39 cellular contexts compared by ENCODE assay signal in the genomic region with DNA sequence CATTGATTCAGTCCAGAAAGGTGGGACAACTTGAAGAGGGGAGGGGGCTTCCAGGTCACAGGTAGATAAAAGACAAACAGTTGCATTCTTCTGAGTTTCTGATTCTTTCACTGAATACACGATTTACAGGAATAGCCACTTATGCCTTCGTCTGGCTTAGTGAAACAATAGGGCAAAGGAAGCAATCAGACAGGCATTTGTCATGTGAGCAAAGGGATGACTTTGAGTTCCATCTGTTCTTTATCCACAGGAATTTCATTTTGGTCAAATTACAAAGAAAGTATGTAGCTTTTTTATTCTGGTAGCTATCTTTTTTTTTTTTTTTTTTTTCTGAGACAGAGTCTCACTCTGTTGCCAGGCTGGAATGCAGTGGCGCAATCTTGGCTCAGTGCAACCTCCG.
DNase-seq lines count a peak whose midpoint lies in the region; ATAC-seq and TF ChIP-seq lines count a peak whose summit lies in the region.
"Had no signal": no experiment of that assay in that cellular context is flagged by ENCODE, and none has a peak within 500 bp of the region (broad histone marks: within the 10 kb centered on the region; RNA-seq: fewer than 3 reads in every experiment).

No MANE protein-coding gene starts in this region.

- H3K27ac ChIP-seq in GM23338 (ENCODE audit: low read depth) (peak overlapping the region; percentile 33; the same call in 1 of the 2 replicates), endodermal cell (ENCODE audit: low read depth, low read length) (no peak overlapping the region)
- H3K27ac ChIP-seq: cardiac muscle cell, colonic mucosa, foreskin keratinocyte, heart right ventricle, Peyer's patch, suprapubic skin, upper lobe of left lung, VCaP had no signal

- no peak overlapping the region for H2AFZ ChIP-seq in GM23338

- H3K9me3 Mint-ChIP-seq in GM23338 (no peaks in the 10 kb centered on the region), endodermal cell (no peaks in the 10 kb centered on the region)
- H3K9me3 Mint-ChIP-seq: CD4-positive, alpha-beta T cell; effector memory CD8-positive, alpha-beta T cell; nephron progenitor cell had no signal

- H3K27ac Mint-ChIP-seq in GM23338 (peak overlapping the region; percentile 41; the same call in 1 of the 2 replicates), endodermal cell (peak overlapping the region; percentile 93)
- H3K27ac Mint-ChIP-seq: activated naive CD8-positive, alpha-beta T cell; CD4-positive, alpha-beta T cell; effector memory CD8-positive, alpha-beta T cell; nephron progenitor cell had no signal

- POLR2A ChIA-PET in HEK293T (lab: Yijun Ruan, JAX) = no interaction called here

- H3K9me3 ChIP-seq in endodermal cell (ENCODE audit: control insufficient read depth, low read length) = no peaks in the 10 kb centered on the region
- H3K9me3 ChIP-seq: colonic mucosa, heart right ventricle, Peyer's patch, suprapubic skin, upper lobe of left lung had no signal

- H3K4me3 Mint-ChIP-seq in GM23338 (no peak overlapping the region), endodermal cell (no peak overlapping the region)
- H3K4me3 Mint-ChIP-seq: activated naive CD8-positive, alpha-beta T cell; CD4-positive, alpha-beta T cell; effector memory CD8-positive, alpha-beta T cell; nephron progenitor cell had no signal

- CTCF ChIA-PET in HEK293T (lab: Yijun Ruan, JAX) = no interaction called here

- peaks cover 24% of the 10 kb centered on the region for H3K9me2 ChIP-seq in GM23338 (ENCODE audit: insufficient read depth)

- H4K20me1 ChIP-seq in GM23338 (replicated peaks; ENCODE audit: insufficient read depth) = no peaks in the 10 kb centered on the region

- H3K36me3 ChIP-seq in GM23338 (ENCODE audit: insufficient read depth) (no peaks in the 10 kb centered on the region), endodermal cell (ENCODE audit: control insufficient read depth, insufficient read depth, low read length) (no peaks in the 10 kb centered on the region)
- H3K36me3 ChIP-seq: cardiac muscle cell, colonic mucosa, heart right ventricle, Peyer's patch, suprapubic skin, upper lobe of left lung had no signal

- 87 to 88% methylated on average over 3 to 4 of the region's 4 CpGs for WGBS in endodermal cell (ENCODE audit: insufficient coverage in 1 of 2, insufficient read length in 1 of 2), 2 experiments

- H3K4me1 Mint-ChIP-seq in GM23338 = peaks cover 27% of the 10 kb centered on the region
- H3K4me1 Mint-ChIP-seq in endodermal cell = peaks cover 41% of the 10 kb centered on the region
- H3K4me1 Mint-ChIP-seq: nephron progenitor cell had no signal

- no peaks in the 10 kb centered on the region for H3K27me3 Mint-ChIP-seq in GM23338 (ENCODE audit: insufficient read depth, low read depth, poor library complexity)
- peaks cover 2% of the 10 kb centered on the region for H3K27me3 Mint-ChIP-seq in endodermal cell (ENCODE audit: insufficient read depth)
- H3K27me3 Mint-ChIP-seq: activated naive CD8-positive, alpha-beta T cell; CD4-positive, alpha-beta T cell had no signal

- peaks cover 4% of the 10 kb centered on the region; the same call in 1 of the 2 replicates for H3K4me1 ChIP-seq in GM23338 (ENCODE audit: insufficient read depth)
- H3K4me1 ChIP-seq in endodermal cell (ENCODE audit: control insufficient read depth, insufficient read depth, low read length) = peaks cover 13% of the 10 kb centered on the region
- H3K4me1 ChIP-seq: colonic mucosa, foreskin keratinocyte, upper lobe of left lung had no signal

- DNase-seq in AG08395 (ENCODE audit: low spot score) = peak; percentile 62
- DNase-seq in GM23338 (ENCODE audit: low spot score) = peak; percentile 59
- no peak for DNase-seq in endodermal cell
- peak; percentile 8 for DNase-seq in kidney tubule cell (ENCODE audit: low spot score)
- no peak for DNase-seq in stimulated activated CD4-positive, alpha-beta T cell treated with anti-CD3 and anti-CD28 coated beads, Interleukin-4, amount 100 ng/mL, for 4 hours
- DNase-seq in HEK293T (ENCODE audit: extremely low spot score) = no peak
- DNase-seq: 8988T; activated CD4-positive, alpha-beta T cell treated with anti-CD3 and anti-CD28 coated beads for 48 hours; activated effector memory CD4-positive, alpha-beta T cell treated with anti-CD3 and anti-CD28 coated beads, Interleukin-2, amount 50 U/mL, for 16 hours; activated T-cell treated with anti-CD3 and anti-CD28 coated beads, Interleukin-2, amount 50 U/mL, for 1 hour; AML-193; aorta; CD4-positive, alpha-beta T cell; colonic mucosa; effector memory CD8-positive, alpha-beta T cell; erythroblast; foreskin keratinocyte; HCEC 1CT; heart right ventricle; IMR-90; left colon; NCI-H146; NCI-H2107; NCI-H446 treated with DMSO at 0.1 percent for 48 hours; NCI-H82; nephron progenitor cell; Peyer's patch; SHP77 treated with DMSO at 0.1 percent for 48 hours; stimulated activated naive CD4-positive, alpha-beta T cell; SW 1271; T-helper 9 cell; upper lobe of left lung had no signal

- H3K27me3 ChIP-seq in GM23338 (ENCODE audit: insufficient read depth) (no peaks in the 10 kb centered on the region), endodermal cell (ENCODE audit: control insufficient read depth, insufficient read depth, low read length, poor library complexity, severe bottlenecking) (no peaks in the 10 kb centered on the region)
- H3K27me3 ChIP-seq: cardiac muscle cell, colonic mucosa, foreskin keratinocyte, heart right ventricle, Peyer's patch, suprapubic skin, upper lobe of left lung had no signal

- no peak overlapping the region for H3K4me3 ChIP-seq in GM23338
- H3K4me3 ChIP-seq in endodermal cell (ENCODE audit: low read length) = no peak overlapping the region
- H3K4me3 ChIP-seq: cardiac muscle cell, colonic mucosa, GM12878, heart right ventricle, Peyer's patch, suprapubic skin, upper lobe of left lung had no signal

- H3K9ac ChIP-seq in endodermal cell (ENCODE audit: extremely low read depth, low read length, poor library complexity, severe bottlenecking) = peak overlapping the region; percentile 8

- no peaks in the 10 kb centered on the region for H3K79me2 ChIP-seq in GM23338 (replicated peaks; ENCODE audit: insufficient read depth)

- ATAC-seq in GM23338 = no peak
- no peak for ATAC-seq in HG03521 (IDR thresholded peaks at IDR 0.05; ENCODE audit: unreplicated experiment)
- ATAC-seq in GM19328 (IDR thresholded peaks at IDR 0.05; ENCODE audit: unreplicated experiment) = no peak
- ATAC-seq: effector memory CD8-positive, alpha-beta T cell; foreskin keratinocyte; GM12878; heart right ventricle; left colon had no signal

- TF ChIP-seq CTCF in GM23338 (conservative IDR thresholded peaks at IDR 0.05; ENCODE audit: low read depth in 2 of 2) = no peak
- TF ChIP-seq CTCF in endodermal cell (conservative IDR thresholded peaks at IDR 0.05) = no peak

- no peaks in the 10 kb centered on the region for H3K36me3 Mint-ChIP-seq in GM23338 (ENCODE audit: low read depth)
- no peaks in the 10 kb centered on the region for H3K36me3 Mint-ChIP-seq in endodermal cell (ENCODE audit: low read depth)
- H3K36me3 Mint-ChIP-seq: activated naive CD8-positive, alpha-beta T cell had no signal

- H3K4me2 ChIP-seq in GM23338 = no peak overlapping the region

- H3F3A ChIP-seq in GM23338 (replicated peaks; ENCODE audit: low read depth) = no peaks in the 10 kb centered on the region

TF ChIP-seq in GM23338, 12 proteins besides CTCF, POLR2A, EP300 and RAD21:
- TF ChIP-seq CREB1 (CRISPR knock-in tag; IDR thresholded peaks at IDR 0.05; ENCODE audit: low read depth) (no peak), NANOG (IDR thresholded peaks at IDR 0.05; ENCODE audit: borderline replicate concordance) (no peak), JUNB (IDR thresholded peaks at IDR 0.05; ENCODE audit: unreplicated experiment) (no peak)
TF ChIP-seq in GM23338: peak in this region for 0.

TF ChIP-seq in HEK293T, 16 proteins besides CTCF, POLR2A, EP300 and RAD21:
- no peak for TF ChIP-seq ARNT (IDR thresholded peaks at IDR 0.05)
- no peak for TF ChIP-seq NFRKB (IDR thresholded peaks at IDR 0.05)
- no peak for TF ChIP-seq BHLHE40 (IDR thresholded peaks at IDR 0.05; ENCODE audit: borderline replicate concordance)
- no peak for TF ChIP-seq TARDBP (IDR thresholded peaks at IDR 0.05)

Comparison
In these comparisons a context has a peak if more than half of its experiments do, and no peak if none do; other contexts are left out.
1. DNase-seq: peak in AG08395 (single experiment), GM23338 (single experiment) and kidney tubule cell (single experiment); none in endodermal cell (single experiment), stimulated activated CD4-positive, alpha-beta T cell treated with anti-CD3 and anti-CD28 coated beads, Interleukin-4, amount 100 ng/mL, for 4 hours (0 of 2) and HEK293T (single experiment).